In the genomic region with DNA sequence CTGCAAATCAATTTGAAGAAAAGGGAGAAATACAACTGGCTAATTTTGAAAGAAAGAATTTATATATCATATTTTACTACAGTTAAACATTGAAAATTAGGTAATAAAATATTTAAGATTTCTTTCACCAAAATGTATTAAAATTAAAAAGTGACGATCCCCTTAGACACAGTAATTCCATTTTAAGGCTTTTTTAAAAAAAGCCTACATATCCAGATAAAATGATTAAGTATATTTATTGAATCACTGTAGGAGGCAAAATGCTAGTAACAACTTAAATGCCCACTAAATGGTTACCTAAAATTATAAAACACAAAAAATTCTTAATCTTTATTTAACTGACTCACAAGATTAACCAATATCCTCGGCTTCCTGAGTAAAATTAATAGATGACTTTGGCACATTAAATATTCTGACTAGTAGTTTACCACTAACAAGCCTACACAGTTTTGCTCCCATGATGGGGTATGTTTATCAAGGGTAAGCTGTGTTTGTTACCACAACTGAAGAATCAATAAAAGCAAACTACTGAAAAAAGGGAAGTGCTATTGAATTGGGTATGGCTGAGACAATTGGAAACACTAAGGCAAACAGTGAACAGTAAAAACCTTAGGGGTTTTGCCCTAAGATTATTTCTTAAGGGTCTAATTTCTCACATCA, we compare ENCODE assay signal across 11 cellular contexts. TPM values are rescaled to one million over a fixed set of nuclear protein-coding genes. Genes with fewer than 3 reads are reported as not detected.
DNase-seq lines count a peak whose midpoint lies in the region; ATAC-seq, FAIRE-seq and TF ChIP-seq lines count a peak whose summit lies in the region.
"Had no signal": no experiment of that assay in that cellular context is flagged by ENCODE, and none has a peak within 500 bp of the region (broad histone marks: within the 10 kb centered on the region; RNA-seq: fewer than 3 reads in every experiment).

No MANE protein-coding gene starts in this region.

- FAIRE-seq in GM18507 (lab: Jason Lieb, UNC), result peak; percentile 86
- peak; percentile 83 for FAIRE-seq in GM12878 (lab: Jason Lieb, UNC)

- no peak overlapping the region for H3K4me3 Mint-ChIP-seq in type B pancreatic cell

- H3K4me3 ChIP-seq in GM12878 (no peak overlapping the region), psoas muscle (no peak overlapping the region)

- no peak for DNase-seq in GM18507 (ENCODE audit: extremely low spot score, insufficient read length, low read depth)
- no peak for DNase-seq in GM12878 (ENCODE audit: low read depth, low spot score)
- DNase-seq in psoas muscle, result no peak
- no peak for DNase-seq in Right ventricle myocardium superior
- DNase-seq in type B pancreatic cell (ENCODE audit: extremely low spot score, unreplicated experiment), result no peak
- DNase-seq: kidney, NCI-H524, posterior cingulate gyrus had no signal

- TF ChIP-seq RAD21 in GM12878 (IDR thresholded peaks at IDR 0.05; ENCODE audit: insufficient read depth, low read depth, low read length), result no peak

- RAD21 ChIA-PET in GM12878 (lab: Charles Lee; ENCODE audit: unreplicated experiment), result interaction anchor here (1.1 to 5.9 kb wide), 6 partner anchors 24 to 43 kb away, joined by 3 to 28 read pairs (median 4); partner anchors contain the start of gene ANKRD28

- 93% methylated on average over 2 of the region's 2 CpGs for WGBS in GM12878 (ENCODE audit: insufficient coverage, insufficient replicate concordance, low lambda C conversion rate, missing lambda C conversion rate)
- WGBS in psoas muscle, 3 donors, result 74 to 90% (median 80%) methylated on average over 2 of the region's 2 CpGs

- no peaks in the 10 kb centered on the region for H4K20me1 ChIP-seq in GM12878 (ENCODE audit: control insufficient read depth, insufficient read depth)

- H3K9me3 ChIP-seq in GM12878 (replicated peaks; ENCODE audit: control insufficient read depth, insufficient read depth, low read length) (peaks cover 3% of the 10 kb centered on the region), psoas muscle (no peaks in the 10 kb centered on the region)

- TF ChIP-seq CTCF in GM12878 (IDR thresholded peaks at IDR 0.05 in 2 of 3, conservative IDR thresholded peaks at IDR 0.05 in 1 of 3; ENCODE audit: control insufficient read depth in 2 of 3, extremely low read depth in 1 of 3, insufficient read depth in 1 of 3, low read depth in 3 of 3, low read length in 3 of 3), result no peak
- TF ChIP-seq CTCF in psoas muscle (IDR thresholded peaks at IDR 0.05), result no peak
- no peak for TF ChIP-seq CTCF in type B pancreatic cell (conservative IDR thresholded peaks at IDR 0.05)

- H3K27me3 ChIP-seq in GM12878 (replicated peaks in 1 of 2; ENCODE audit: control insufficient read depth in 2 of 2, insufficient read depth in 2 of 2, low read length in 1 of 2) (no peaks in the 10 kb centered on the region), psoas muscle (ENCODE audit: insufficient read depth in 3 of 3, low read length in 2 of 3) (no peaks in the 10 kb centered on the region)

- no peaks in the 10 kb centered on the region; a peak in 1 of 4 replicates for H3K36me3 ChIP-seq in GM12878 (ENCODE audit: control insufficient read depth in 2 of 2, insufficient read depth in 2 of 2, low read length in 1 of 2)
- H3K36me3 ChIP-seq in psoas muscle (ENCODE audit: insufficient read depth in 1 of 2, low read depth in 1 of 2), result peaks cover 0 to 6% of the 10 kb centered on the region in 2 donors

- H3K27me3 Mint-ChIP-seq in type B pancreatic cell, result no peaks in the 10 kb centered on the region

- ATAC-seq in HG03432 (IDR thresholded peaks at IDR 0.05; ENCODE audit: unreplicated experiment) (peak; percentile 36), GM12878 (peak; percentile 75), psoas muscle (peak in 1 of 4 donors; percentile 29), GM21786 (IDR thresholded peaks at IDR 0.05; ENCODE audit: unreplicated experiment) (no peak), Right ventricle myocardium superior (ENCODE audit: poor library complexity) (no peak), HG02678 (IDR thresholded peaks at IDR 0.05; ENCODE audit: unreplicated experiment) (no peak)

- no peak overlapping the region for H3K9ac ChIP-seq in GM12878 (ENCODE audit: control insufficient read depth, insufficient read depth, low read length)

- H2AFZ ChIP-seq in GM12878 (ENCODE audit: control insufficient read depth, low read depth, low read length), result no peak overlapping the region

- no peak overlapping the region for H3K27ac Mint-ChIP-seq in type B pancreatic cell

- H3K4me1 ChIP-seq in GM12878 (ENCODE audit: control insufficient read depth, insufficient read depth, low read length), result peaks cover 27% of the 10 kb centered on the region
- H3K4me1 ChIP-seq in psoas muscle, result peaks cover 20% of the 10 kb centered on the region

- BruUV-seq in GM12878 (replicated peaks; lab: Mats Ljungman, UMichigan), result no TSS peak

- H3K79me2 ChIP-seq in GM12878 (ENCODE audit: control insufficient read depth, insufficient read depth, low read length), result peaks cover 49% of the 10 kb centered on the region

- SMC1A ChIA-PET in GM12878 (lab: Charles Lee; ENCODE audit: uncharacterized antibody, unreplicated experiment), result interaction anchor here (0.7 to 6.1 kb wide), 11 partner anchors 8 to 139 kb away, joined by 3 to 40 read pairs (median 6); partner anchors contain the start of gene ANKRD28

- H3K36me3 Mint-ChIP-seq in type B pancreatic cell, result peaks cover 17% of the 10 kb centered on the region

- H3K27ac ChIP-seq in GM12878 (ENCODE audit: control insufficient read depth, insufficient read depth) (peak overlapping the region; percentile 45; the same call in 1 of the 2 replicates), psoas muscle (peak overlapping the region; percentile 72)

- POLR2A ChIA-PET in GM12878 (lab: Charles Lee), result interaction anchor here (1.3 to 2.5 kb wide), 3 partner anchors 10 to 56 kb away, joined by 3 to 9 read pairs (median 4); no protein-coding TSS in a partner anchor

- CTCF ChIA-PET in GM12878 (lab: Yijun Ruan, JAX), result interaction anchor here (0.9 to 2.7 kb wide), 7 partner anchors 32 to 140 kb away, joined by 3 to 10 read pairs (median 4); no protein-coding TSS in a partner anchor

- peak overlapping the region; percentile 32; the same call in 1 of the 2 replicates for H3K4me2 ChIP-seq in GM12878 (ENCODE audit: control insufficient read depth, insufficient read depth)

- TF ChIP-seq EP300 in GM12878 (IDR thresholded peaks at IDR 0.05; ENCODE audit: borderline replicate concordance in 1 of 2, control insufficient read depth in 1 of 2, low read depth in 2 of 2, low read length in 2 of 2), result 0 out of 4 replicates have a peak, but pooled peaks of 1 of the 2 experiments have one; percentile 16

- intact Hi-C loops in GM12878 (cut with micrococcal nuclease; ENCODE audit: unreplicated experiment), result loop anchor here (1.0 to 2.0 kb wide), 2 partner anchors 27 to 35 kb away; no protein-coding TSS in a partner anchor
- intact Hi-C loops in psoas muscle (cut with DNase I), result no loop called here
- intact Hi-C loops in Right ventricle myocardium superior (cut with DNase I), result no loop called here

- in situ Hi-C loops in GM12878 (cut with MboI), result no loop called here

- peaks cover 5% of the 10 kb centered on the region for H3K4me1 Mint-ChIP-seq in type B pancreatic cell (ENCODE audit: unreplicated experiment)

- TF ChIP-seq POLR2A in GM12878 (IDR thresholded peaks at IDR 0.05; ENCODE audit: low read depth, low read length), result no peak

- H3K9me3 Mint-ChIP-seq in type B pancreatic cell, result no peaks in the 10 kb centered on the region

TF ChIP-seq in GM12878, 131 proteins besides CTCF, POLR2A, EP300 and RAD21 (continues in another document):
- peak; percentile 96 for TF ChIP-seq SPI1 (IDR thresholded peaks at IDR 0.05; ENCODE audit: borderline replicate concordance, insufficient read depth, low read depth, low read length)
- TF ChIP-seq ZNF24 (IDR thresholded peaks at IDR 0.05), result peak; percentile 22; the same call in 1 of the 2 replicates
- 0 out of 2 replicates have a peak, but pooled peaks have one; percentile 0 for TF ChIP-seq CBFB (IDR thresholded peaks at IDR 0.05; ENCODE audit: low read depth)
- TF ChIP-seq RCOR1 (conservative IDR thresholded peaks at IDR 0.05; ENCODE audit: low read depth, low read length), result 0 out of 2 replicates have a peak, but pooled peaks have one; percentile 35
- TF ChIP-seq RUNX3 (IDR thresholded peaks at IDR 0.05; ENCODE audit: low read length), result peak; percentile 57
- no peak; the same call in 1 of the 2 replicates for TF ChIP-seq TCF7 (IDR thresholded peaks at IDR 0.05; ENCODE audit: borderline replicate concordance)
- TF ChIP-seq MEF2B (IDR thresholded peaks at IDR 0.05; ENCODE audit: partially characterized antibody, poor library complexity, severe bottlenecking), result no peak

RNA-seq across cellular contexts. Expression of gene ANKRD28, which starts 28.4 kb away (rescaled TPM):
- 532 and 544 TPM in 2 replicates for total RNA-seq in GM12878 (2013; cell fraction: nucleolus; rRNA removed)
- total RNA-seq in GM12878 (2014; rRNA removed) (48.9 and 58.5 TPM in 2 replicates), GM12878 (2014; rRNA removed; fragmentation: Illumina TruSeq; extraction: Trizol) (58.9 and 65.4 TPM in 2 replicates), GM12878 (2021) (51.9 and 55.4 TPM in 2 replicates), psoas muscle (10 to 100 TPM; 40.8 to 90.8 (median 76.8) TPM), Right ventricle myocardium superior (21.9 TPM), type B pancreatic cell (ENCODE audit: low replicate concordance) (32.1 and 44.3 TPM in 2 replicates)
- 24.0 TPM for polyA plus RNA-seq in GM12878 (2011; ENCODE audit: low read depth)
- polyA plus RNA-seq in GM12878 (2011; rRNA removed) (105 and 132 TPM in 2 replicates), GM12878 (2014; fragmentation: Illumina TruSeq; extraction: Trizol) (42.3 and 50.2 TPM in 2 replicates), GM12878 (2014; fragmentation: Nextera tagmentation; extraction: Ambion mirVana) (10 to 100 TPM; 12.3 to 13.7 TPM), GM12878 (2014; rRNA removed) (34.3 and 36.2 TPM in 2 replicates), GM12878 (2016; fragmentation: Nextera tagmentation; extraction: Ambion mirVana) (10 to 100 TPM; 11.2 to 20.6 TPM), psoas muscle (10 to 100 TPM; 32.4 to 72.4 (median 34.4) TPM)
- polyA plus RNA-seq in GM12878 (2011; cell fraction: cytosol; rRNA removed), result 45.9 and 56.4 TPM in 2 replicates
- polyA plus RNA-seq in GM12878 (2011; cell fraction: nucleus; rRNA removed), result 158 and 206 TPM in 2 replicates
- 24.5 and 30.8 TPM in 2 replicates for polyA plus RNA-seq in GM12878 (2012)
- 171 and 281 TPM in 2 replicates for polyA minus RNA-seq in GM12878 (2011; rRNA and poly(A)+ RNA removed)
- 37.0 and 48.7 TPM in 2 replicates for polyA minus RNA-seq in GM12878 (2011; cell fraction: cytosol; rRNA and poly(A)+ RNA removed)
- polyA minus RNA-seq in GM12878 (2011; cell fraction: nucleus; rRNA and poly(A)+ RNA removed), result 142 and 203 TPM in 2 replicates

Comparison
In these comparisons a context has a peak if more than half of its experiments do, and no peak if none do; other contexts are left out.
1. ATAC-seq: peak in HG03432 (single experiment) and GM12878 (single experiment); none in GM21786 (single experiment), Right ventricle myocardium superior (single experiment) and HG02678 (single experiment).